ENCODE assay signal across 1 cellular context in the genomic region with DNA sequence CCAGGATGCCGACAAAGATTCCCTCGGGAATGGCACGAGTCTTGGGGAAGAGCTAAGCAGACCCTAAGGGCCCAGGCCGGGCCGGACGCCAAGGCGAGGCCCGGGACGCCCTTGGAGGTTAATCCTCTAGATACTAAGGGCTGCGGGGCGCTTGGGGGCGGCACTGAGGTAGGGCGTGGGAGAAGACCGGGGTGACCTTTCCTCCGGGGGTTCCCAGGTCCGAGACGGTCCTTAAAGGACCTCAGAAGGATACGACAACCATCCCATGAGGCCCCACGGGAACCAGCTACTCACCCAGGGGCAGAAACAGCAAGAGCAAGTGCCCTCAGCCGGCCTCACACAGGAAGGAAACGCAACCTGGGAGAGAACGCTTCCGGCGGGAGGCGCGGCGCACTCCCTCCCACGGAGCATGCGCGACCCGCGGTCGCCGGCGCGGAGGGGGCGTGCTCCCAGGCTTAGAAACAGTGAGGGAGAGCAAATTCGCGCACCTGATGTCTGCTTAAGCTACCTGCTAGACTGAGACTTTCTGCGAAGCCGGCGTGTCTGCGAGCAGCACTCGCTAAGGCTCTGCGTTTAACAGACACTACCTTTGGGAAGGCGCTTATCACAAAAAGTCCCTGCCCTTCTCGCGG.
A peak's percentile ranks its signal among the peaks of the same experiment; 100 is the strongest.
TF ChIP-seq lines count a peak whose summit lies in the region.

A gene with protein sequence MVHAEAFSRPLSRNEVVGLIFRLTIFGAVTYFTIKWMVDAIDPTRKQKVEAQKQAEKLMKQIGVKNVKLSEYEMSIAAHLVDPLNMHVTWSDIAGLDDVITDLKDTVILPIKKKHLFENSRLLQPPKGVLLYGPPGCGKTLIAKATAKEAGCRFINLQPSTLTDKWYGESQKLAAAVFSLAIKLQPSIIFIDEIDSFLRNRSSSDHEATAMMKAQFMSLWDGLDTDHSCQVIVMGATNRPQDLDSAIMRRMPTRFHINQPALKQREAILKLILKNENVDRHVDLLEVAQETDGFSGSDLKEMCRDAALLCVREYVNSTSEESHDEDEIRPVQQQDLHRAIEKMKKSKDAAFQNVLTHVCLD (minus strand): TSS at position 354 of the 632 bp plus-strand sequence. CDS start 3,627 bp downstream, outside the sequence.

TF ChIP-seq in HEK293, 187 proteins besides CTCF, POLR2A, EP300 and RAD21 (continued from another document):
- TF ChIP-seq, protein P1, sequence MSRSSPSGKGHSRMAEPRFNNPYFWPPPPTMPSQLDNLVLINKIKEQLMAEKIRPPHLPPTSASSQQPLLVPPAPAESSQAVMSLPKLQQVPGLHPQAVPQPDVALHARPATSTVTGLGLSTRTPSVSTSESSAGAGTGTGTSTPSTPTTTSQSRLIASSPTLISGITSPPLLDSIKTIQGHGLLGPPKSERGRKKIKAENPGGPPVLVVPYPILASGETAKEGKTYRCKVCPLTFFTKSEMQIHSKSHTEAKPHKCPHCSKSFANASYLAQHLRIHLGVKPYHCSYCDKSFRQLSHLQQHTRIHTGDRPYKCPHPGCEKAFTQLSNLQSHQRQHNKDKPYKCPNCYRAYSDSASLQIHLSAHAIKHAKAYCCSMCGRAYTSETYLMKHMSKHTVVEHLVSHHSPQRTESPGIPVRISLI (tag by site-specific recombination; IDR thresholded peaks at IDR 0.05) = no peak
- TF ChIP-seq ZNF146 (tag by site-specific recombination; IDR thresholded peaks at IDR 0.05) (0 out of 2 replicates have a peak, but pooled peaks have one; percentile 9), ZNF768 (tag by site-specific recombination; IDR thresholded peaks at IDR 0.05) (peak; percentile 64; the same call in 1 of the 2 replicates), ZFP69B (tag by site-specific recombination; IDR thresholded peaks at IDR 0.05) (no peak; the same call in 1 of the 2 replicates), ZIC2 (tag by site-specific recombination; IDR thresholded peaks at IDR 0.05) (peak; percentile 88), BCL11B (tag by site-specific recombination; IDR thresholded peaks at IDR 0.05; ENCODE audit: low read depth) (0 out of 2 replicates have a peak, but pooled peaks have one; percentile 71), ZNF747 (tag by site-specific recombination; IDR thresholded peaks at IDR 0.05) (no peak), KLF17 (tag by site-specific recombination; IDR thresholded peaks at IDR 0.05) (peak; percentile 31; the same call in 1 of the 2 replicates), KLF7 (tag by site-specific recombination; IDR thresholded peaks at IDR 0.05; ENCODE audit: borderline replicate concordance) (peak; percentile 68; the same call in 1 of the 2 replicates), ZNF423 (tag by site-specific recombination; IDR thresholded peaks at IDR 0.05) (peak; percentile 89), ZSCAN16 (tag by site-specific recombination; IDR thresholded peaks at IDR 0.05) (no peak), ZNF837 (tag by site-specific recombination; IDR thresholded peaks at IDR 0.05) (no peak), ZNF174 (tag by site-specific recombination; IDR thresholded peaks at IDR 0.05) (no peak), ZEB2 (tag by site-specific recombination; IDR thresholded peaks at IDR 0.05) (peak; percentile 16), ZBTB1 (tag by site-specific recombination; IDR thresholded peaks at IDR 0.05) (no peak), ZNF707 (tag by site-specific recombination; IDR thresholded peaks at IDR 0.05) (no peak), ZBTB20 (tag by site-specific recombination; IDR thresholded peaks at IDR 0.05) (peak; percentile 76), KLF10 (tag by site-specific recombination; IDR thresholded peaks at IDR 0.05) (peak; percentile 42; the same call in 1 of the 2 replicates), ZNF292 (tag by site-specific recombination; IDR thresholded peaks at IDR 0.05; ENCODE audit: borderline replicate concordance, low read depth) (no peak), KLF16 (tag by site-specific recombination; IDR thresholded peaks at IDR 0.05) (0 out of 2 replicates have a peak, but pooled peaks have one; percentile 22), PRDM1 (tag by site-specific recombination; IDR thresholded peaks at IDR 0.05) (no peak), ZNF792 (tag by site-specific recombination; IDR thresholded peaks at IDR 0.05) (no peak), ZNF544 (tag by site-specific recombination; IDR thresholded peaks at IDR 0.05) (no peak), ZNF664 (tag by site-specific recombination; IDR thresholded peaks at IDR 0.05) (no peak), ZFP41 (tag by site-specific recombination; IDR thresholded peaks at IDR 0.05; ENCODE audit: borderline replicate concordance) (no peak), ZNF394 (tag by site-specific recombination; IDR thresholded peaks at IDR 0.05; ENCODE audit: borderline replicate concordance) (peak; percentile 94), ZBTB11 (tag by site-specific recombination; conservative IDR thresholded peaks at IDR 0.05; ENCODE audit: low read depth) (peak; percentile 96)
- TF ChIP-seq, protein P2, sequence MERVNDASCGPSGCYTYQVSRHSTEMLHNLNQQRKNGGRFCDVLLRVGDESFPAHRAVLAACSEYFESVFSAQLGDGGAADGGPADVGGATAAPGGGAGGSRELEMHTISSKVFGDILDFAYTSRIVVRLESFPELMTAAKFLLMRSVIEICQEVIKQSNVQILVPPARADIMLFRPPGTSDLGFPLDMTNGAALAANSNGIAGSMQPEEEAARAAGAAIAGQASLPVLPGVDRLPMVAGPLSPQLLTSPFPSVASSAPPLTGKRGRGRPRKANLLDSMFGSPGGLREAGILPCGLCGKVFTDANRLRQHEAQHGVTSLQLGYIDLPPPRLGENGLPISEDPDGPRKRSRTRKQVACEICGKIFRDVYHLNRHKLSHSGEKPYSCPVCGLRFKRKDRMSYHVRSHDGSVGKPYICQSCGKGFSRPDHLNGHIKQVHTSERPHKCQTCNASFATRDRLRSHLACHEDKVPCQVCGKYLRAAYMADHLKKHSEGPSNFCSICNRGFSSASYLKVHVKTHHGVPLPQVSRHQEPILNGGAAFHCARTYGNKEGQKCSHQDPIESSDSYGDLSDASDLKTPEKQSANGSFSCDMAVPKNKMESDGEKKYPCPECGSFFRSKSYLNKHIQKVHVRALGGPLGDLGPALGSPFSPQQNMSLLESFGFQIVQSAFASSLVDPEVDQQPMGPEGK (tag by site-specific recombination; IDR thresholded peaks at IDR 0.05) = peak; percentile 10; the same call in 1 of the 2 replicates
- TF ChIP-seq, protein P3, sequence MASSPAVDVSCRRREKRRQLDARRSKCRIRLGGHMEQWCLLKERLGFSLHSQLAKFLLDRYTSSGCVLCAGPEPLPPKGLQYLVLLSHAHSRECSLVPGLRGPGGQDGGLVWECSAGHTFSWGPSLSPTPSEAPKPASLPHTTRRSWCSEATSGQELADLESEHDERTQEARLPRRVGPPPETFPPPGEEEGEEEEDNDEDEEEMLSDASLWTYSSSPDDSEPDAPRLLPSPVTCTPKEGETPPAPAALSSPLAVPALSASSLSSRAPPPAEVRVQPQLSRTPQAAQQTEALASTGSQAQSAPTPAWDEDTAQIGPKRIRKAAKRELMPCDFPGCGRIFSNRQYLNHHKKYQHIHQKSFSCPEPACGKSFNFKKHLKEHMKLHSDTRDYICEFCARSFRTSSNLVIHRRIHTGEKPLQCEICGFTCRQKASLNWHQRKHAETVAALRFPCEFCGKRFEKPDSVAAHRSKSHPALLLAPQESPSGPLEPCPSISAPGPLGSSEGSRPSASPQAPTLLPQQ (tag by site-specific recombination; IDR thresholded peaks at IDR 0.05) = no peak
- TF ChIP-seq, protein P4, sequence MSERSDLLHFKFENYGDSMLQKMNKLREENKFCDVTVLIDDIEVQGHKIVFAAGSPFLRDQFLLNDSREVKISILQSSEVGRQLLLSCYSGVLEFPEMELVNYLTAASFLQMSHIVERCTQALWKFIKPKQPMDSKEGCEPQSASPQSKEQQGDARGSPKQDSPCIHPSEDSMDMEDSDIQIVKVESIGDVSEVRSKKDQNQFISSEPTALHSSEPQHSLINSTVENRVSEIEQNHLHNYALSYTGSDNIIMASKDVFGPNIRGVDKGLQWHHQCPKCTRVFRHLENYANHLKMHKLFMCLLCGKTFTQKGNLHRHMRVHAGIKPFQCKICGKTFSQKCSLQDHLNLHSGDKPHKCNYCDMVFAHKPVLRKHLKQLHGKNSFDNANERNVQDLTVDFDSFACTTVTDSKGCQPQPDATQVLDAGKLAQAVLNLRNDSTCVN (tag by site-specific recombination; optimal IDR thresholded peaks at IDR 0.05) = peak; percentile 81
